1 cellular context compared by ENCODE assay signal in genomic region chr7:150399861-150400778, GRCh38.
TF ChIP-seq lines count a peak whose summit lies in the region.

No MANE protein-coding gene starts in this region.

TF ChIP-seq in K562, 482 proteins besides CTCF, POLR2A, EP300 and RAD21 (continues in another document):
- TF ChIP-seq PKNOX1 (IDR thresholded peaks at IDR 0.05) (peak; percentile 39; the same call in 1 of the 2 replicates), PRDM10 (IDR thresholded peaks at IDR 0.05; ENCODE audit: partially characterized antibody) (peak; percentile 49), FOXK2 (conservative IDR thresholded peaks at IDR 0.05 in 1 of 2, IDR thresholded peaks at IDR 0.05 in 1 of 2; ENCODE audit: low read depth in 2 of 2) (peak; percentile 34 to 46; a peak in 2 of 4 replicates), VEZF1 (CRISPR knock-in tag; IDR thresholded peaks at IDR 0.05) (peak; percentile 54; the same call in 1 of the 2 replicates), SMARCE1 (IDR thresholded peaks at IDR 0.05) (peak; percentile 97), ZNF318 (IDR thresholded peaks at IDR 0.05; ENCODE audit: borderline replicate concordance in 1 of 2, low read depth in 1 of 2) (peak in 1 of 2 experiments; percentile 86; a peak in 2 of 4 replicates), ZBTB7A (IDR thresholded peaks at IDR 0.05; ENCODE audit: borderline replicate concordance, control insufficient read depth, low read depth, low read length) (0 out of 2 replicates have a peak, but pooled peaks have one; percentile 62), HDGF (IDR thresholded peaks at IDR 0.05) (0 out of 2 replicates have a peak, but pooled peaks have one; percentile 53), SIX5 (IDR thresholded peaks at IDR 0.05; ENCODE audit: borderline replicate concordance in 1 of 2, insufficient read depth in 1 of 2, low read depth in 1 of 2, low read length in 2 of 2) (no peak), FOXK1 (CRISPR knock-in tag; IDR thresholded peaks at IDR 0.05; ENCODE audit: borderline replicate concordance) (0 out of 2 replicates have a peak, but pooled peaks have one; percentile 55), RCOR1 (IDR thresholded peaks at IDR 0.05; ENCODE audit: borderline replicate concordance in 1 of 2, low read depth in 2 of 2, low read length in 2 of 2) (peak in 1 of 2 experiments; percentile 5; a peak in 1 of 4 replicates), CEBPB (tag; IDR thresholded peaks at IDR 0.05) (no peak), ZSCAN29 (IDR thresholded peaks at IDR 0.05) (no peak), ZNF316 (IDR thresholded peaks at IDR 0.05) (peak; percentile 94), NCOA1 (IDR thresholded peaks at IDR 0.05; ENCODE audit: low read depth) (0 out of 2 replicates have a peak, but pooled peaks have one; percentile 10), ZBTB1 (CRISPR knock-in tag; IDR thresholded peaks at IDR 0.05; ENCODE audit: borderline replicate concordance, low read depth) (no peak), ID3 (CRISPR knock-in tag; IDR thresholded peaks at IDR 0.05) (no peak), ID3 (tag; IDR thresholded peaks at IDR 0.05) (0 out of 2 replicates have a peak, but pooled peaks have one; percentile 52), DACH1 (IDR thresholded peaks at IDR 0.05; ENCODE audit: partially characterized antibody) (peak; percentile 26), FOXA3 (CRISPR knock-in tag; conservative IDR thresholded peaks at IDR 0.05 in 1 of 2, IDR thresholded peaks at IDR 0.05 in 1 of 2) (no peak), ZNF639 (CRISPR knock-in tag; conservative IDR thresholded peaks at IDR 0.05 in 1 of 2, IDR thresholded peaks at IDR 0.05 in 1 of 2) (peak in 1 of 2 experiments; percentile 79; a peak in 1 of 4 replicates), E2F6 (IDR thresholded peaks at IDR 0.05; ENCODE audit: borderline replicate concordance in 1 of 2, extremely low read depth in 1 of 2, insufficient read depth in 1 of 2, insufficient read length in 1 of 2, low read depth in 1 of 2, low read length in 1 of 2, poor library complexity in 1 of 2, severe bottlenecking in 1 of 2) (peak; percentile 46 to 75), NR2C1 (IDR thresholded peaks at IDR 0.05) (peak; percentile 50; the same call in 1 of the 2 replicates), NR2C1 (tag; IDR thresholded peaks at IDR 0.05) (peak; percentile 52; the same call in 1 of the 2 replicates), L3MBTL2 (IDR thresholded peaks at IDR 0.05) (peak; percentile 93), ZNF655 (CRISPR knock-in tag; IDR thresholded peaks at IDR 0.05) (no peak), MAFK (IDR thresholded peaks at IDR 0.05; ENCODE audit: low read length) (peak; percentile 75), CSDE1 (IDR thresholded peaks at IDR 0.05) (peak in 1 of 2 experiments; percentile 11; a peak in 1 of 4 replicates), ZNF311 (CRISPR knock-in tag; IDR thresholded peaks at IDR 0.05) (no peak), RNF2 (IDR thresholded peaks at IDR 0.05) (peak; percentile 64; the same call in 1 of the 2 replicates), MCM5 (IDR thresholded peaks at IDR 0.05; ENCODE audit: low read depth) (no peak), TFAP4 (CRISPR knock-in tag; IDR thresholded peaks at IDR 0.05; ENCODE audit: borderline replicate concordance) (peak; percentile 64), KLF13 (tag; IDR thresholded peaks at IDR 0.05; ENCODE audit: borderline replicate concordance, low read depth) (peak; percentile 17; the same call in 1 of the 2 replicates), MAFF (IDR thresholded peaks at IDR 0.05; ENCODE audit: low read length) (peak; percentile 72), RFX1 (IDR thresholded peaks at IDR 0.05) (no peak), HDAC8 (tag; IDR thresholded peaks at IDR 0.05) (no peak; the same call in 1 of the 2 replicates), SIN3A (IDR thresholded peaks at IDR 0.05; ENCODE audit: borderline replicate concordance in 2 of 2, control insufficient read depth in 1 of 2, low read depth in 2 of 2, low read length in 2 of 2) (peak in 1 of 2 experiments; percentile 77; a peak in 2 of 4 replicates), C11orf30 (IDR thresholded peaks at IDR 0.05; ENCODE audit: low read depth) (peak; percentile 88), RAD51 (IDR thresholded peaks at IDR 0.05; ENCODE audit: borderline replicate concordance, low read depth) (peak; percentile 29; the same call in 1 of the 2 replicates)
